ENCODE assay signal across 20 cellular contexts in the genomic region with DNA sequence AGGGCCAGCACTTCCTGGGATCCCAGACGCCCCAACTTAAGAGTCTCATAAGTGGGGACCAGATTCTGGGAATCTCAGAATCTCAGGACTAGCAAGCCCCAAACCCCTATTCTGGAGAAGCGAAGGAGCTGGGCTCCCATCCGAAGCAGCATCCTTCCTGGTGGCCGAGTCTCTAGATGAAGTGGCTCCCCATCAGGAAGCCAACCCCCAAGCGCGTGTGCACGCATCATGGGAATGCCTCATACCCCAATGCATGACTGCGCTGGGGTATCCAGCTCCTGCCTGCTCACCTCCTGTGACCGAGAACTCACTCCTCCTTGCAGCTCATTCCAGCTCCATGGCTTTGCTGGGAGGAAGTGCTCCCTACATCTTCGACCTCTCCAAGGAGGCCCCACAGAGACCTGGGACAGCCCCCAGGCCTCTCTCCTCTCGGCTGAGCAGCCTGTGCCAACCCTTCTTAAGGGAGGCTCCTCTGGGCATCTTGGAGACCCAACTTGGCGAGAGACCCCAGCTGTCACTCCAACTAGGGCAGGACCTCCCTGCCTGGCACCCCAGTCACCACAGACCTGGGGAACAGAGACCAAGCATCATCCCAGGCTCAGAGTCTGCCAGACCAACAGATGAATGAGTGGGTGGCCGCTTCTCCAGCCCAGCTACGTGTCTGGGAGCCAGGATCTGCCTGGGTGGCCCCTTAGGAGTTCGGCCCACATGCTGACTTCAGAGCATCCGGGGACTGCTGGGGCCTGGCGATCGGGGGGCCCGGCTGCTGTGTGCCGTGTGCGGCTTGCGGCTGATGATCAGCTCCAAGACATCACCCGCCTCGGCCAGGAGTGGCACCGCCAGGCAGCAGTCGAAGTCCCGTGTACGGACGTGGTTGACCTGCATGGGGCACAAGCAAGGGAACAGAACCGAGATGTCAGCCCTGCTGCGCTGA. TPM values are rescaled to one million over a fixed set of nuclear protein-coding genes. Genes with fewer than 3 reads are reported as not detected.
DNase-seq lines count a peak whose midpoint lies in the region; ATAC-seq, FAIRE-seq and TF ChIP-seq lines count a peak whose summit lies in the region.
"Had no signal": no experiment of that assay in that cellular context is flagged by ENCODE, and none has a peak within 500 bp of the region (broad histone marks: within the 10 kb centered on the region; RNA-seq: fewer than 3 reads in every experiment).

No MANE protein-coding gene starts in this region.

- no peaks in the 10 kb centered on the region for H3F3A ChIP-seq in MM.1S (ENCODE audit: insufficient read depth, low read length)

- intact Hi-C loops in Right ventricle myocardium superior (cut with DNase I), result no loop called here
- intact Hi-C loops in left ventricle myocardium superior (cut with micrococcal nuclease), result no loop called here
- intact Hi-C loops in kidney (cut with DNase I), result no loop called here
- intact Hi-C loops in posterior vena cava (cut with DNase I), result no loop called here
- intact Hi-C loops in aorta (cut with DNase I), result no loop called here

- no peak overlapping the region for H2AFZ ChIP-seq in MM.1S (ENCODE audit: low read length)

- no peaks in the 10 kb centered on the region for H3K36me3 ChIP-seq in kidney (ENCODE audit: control insufficient read depth in 1 of 2, insufficient read depth in 2 of 2, low read length in 2 of 2)
- H3K36me3 ChIP-seq in aorta (ENCODE audit: control insufficient read depth in 1 of 2, insufficient read depth in 2 of 2, low read length in 1 of 2), result no peaks in the 10 kb centered on the region
- H3K36me3 ChIP-seq in MM.1S (replicated peaks; ENCODE audit: insufficient read depth, low read length), result no peaks in the 10 kb centered on the region
- H3K36me3 ChIP-seq: HAP-1 had no signal

- peak; percentile 33 for DNase-seq in Right ventricle myocardium superior
- no peak for DNase-seq in left ventricle myocardium superior
- DNase-seq in kidney, result peak; percentile 59
- peak; percentile 50 for DNase-seq in posterior vena cava (ENCODE audit: low spot score)
- DNase-seq in aorta, result peak; percentile 41 to 70
- no peak for DNase-seq in DMS153 treated with DMSO at 0.1 percent for 48 hours (lab: John Stamatoyannopoulos, UW; ENCODE audit: unreplicated experiment)
- no peak for DNase-seq in NCI-H187 treated with DMSO at 0.1 percent for 48 hours (lab: John Stamatoyannopoulos, UW)
- no peak for DNase-seq in MM.1S
- DNase-seq: CD8-positive, alpha-beta T cell; COR-L47; DMS153; DND-41; GF-D8 had no signal

- TF ChIP-seq CTCF in kidney (IDR thresholded peaks at IDR 0.05; ENCODE audit: borderline replicate concordance, extremely low read depth, insufficient read depth), result no peak
- TF ChIP-seq CTCF in MM.1S (IDR thresholded peaks at IDR 0.05; ENCODE audit: low read length), result no peak

- H3K79me2 ChIP-seq in MM.1S (ENCODE audit: low read length), result no peaks in the 10 kb centered on the region

- H3K4me1 ChIP-seq in kidney (ENCODE audit: control insufficient read depth in 1 of 2, insufficient read depth in 1 of 2, low read depth in 1 of 2, low read length in 2 of 2) (peaks cover 0 to 3% of the 10 kb centered on the region in 2 donors), aorta (ENCODE audit: control insufficient read depth in 1 of 2, insufficient read depth in 2 of 2, low read length in 2 of 2) (peaks cover 0 to 4% of the 10 kb centered on the region in 2 donors), MM.1S (ENCODE audit: low read length) (no peaks in the 10 kb centered on the region)
- H3K4me1 ChIP-seq: HAP-1 had no signal

- H3K9me3 ChIP-seq in kidney (ENCODE audit: control insufficient read depth in 1 of 2, low read length in 2 of 2), result no peaks in the 10 kb centered on the region
- no peaks in the 10 kb centered on the region for H3K9me3 ChIP-seq in aorta (ENCODE audit: control insufficient read depth, low read length)
- no peaks in the 10 kb centered on the region for H3K9me3 ChIP-seq in MM.1S (replicated peaks; ENCODE audit: insufficient read depth, low read length)
- H3K9me3 ChIP-seq: HAP-1 had no signal

- H3K27ac ChIP-seq in kidney (ENCODE audit: low read depth in 2 of 2, low read length in 2 of 2), result no peak overlapping the region
- no peak overlapping the region for H3K27ac ChIP-seq in aorta (ENCODE audit: low read depth in 1 of 2, low read length in 2 of 2)
- H3K27ac ChIP-seq in MM.1S (ENCODE audit: low read length), result no peak overlapping the region
- H3K27ac ChIP-seq: 22Rv1, HL-60 had no signal

- 86 to 92% methylated on average over 29 to 31 of the region's 31 CpGs for WGBS in aorta, 2 donors

- no peaks in the 10 kb centered on the region for H3K27me3 ChIP-seq in aorta (ENCODE audit: control insufficient read depth in 1 of 2, insufficient read depth in 2 of 2, low read length in 1 of 2)
- no peaks in the 10 kb centered on the region for H3K27me3 ChIP-seq in MM.1S (replicated peaks; ENCODE audit: insufficient read depth, low read length)

- ATAC-seq in Right ventricle myocardium superior (ENCODE audit: poor library complexity), result no peak
- no peak for ATAC-seq in left ventricle myocardium superior
- no peak for ATAC-seq in aorta (ENCODE audit: low FRiP score)
- ATAC-seq: CD8-positive, alpha-beta T cell had no signal

- H3K9ac ChIP-seq in kidney (ENCODE audit: low read length in 2 of 2) (no peak overlapping the region), MM.1S (ENCODE audit: low read length) (no peak overlapping the region)

- FAIRE-seq in kidney (lab: Jason Lieb, UNC), result no peak
- FAIRE-seq: D721Med, GM19239, H1 had no signal

- H4K20me1 ChIP-seq in MM.1S (ENCODE audit: insufficient read depth, low read length), result no peaks in the 10 kb centered on the region

- H3K4me3 ChIP-seq in kidney (ENCODE audit: low read length in 2 of 2) (no peak overlapping the region), aorta (ENCODE audit: low read length in 2 of 2) (no peak overlapping the region), MM.1S (ENCODE audit: low read length) (no peak overlapping the region)
- H3K4me3 ChIP-seq: HAP-1 had no signal

- H3K9me2 ChIP-seq in MM.1S (replicated peaks; ENCODE audit: insufficient read depth, low read length), result no peaks in the 10 kb centered on the region

- H3K4me2 ChIP-seq in MM.1S (ENCODE audit: low read depth, low read length), result no peak overlapping the region

RNA-seq across cellular contexts. Expression of gene GRIP2, which starts 46.9 kb away (rescaled TPM):
- total RNA-seq in Right ventricle myocardium superior (40.1 TPM), left ventricle myocardium superior (37.0 TPM), kidney (3.0 TPM), posterior vena cava (1 to 10 TPM; 3.7 to 3.9 TPM), aorta (1 to 10 TPM; 3.1 to 8.6 TPM)
- polyA plus RNA-seq in kidney (ENCODE audit: insufficient read depth, low read depth, low replicate concordance) (3.2 TPM), aorta (under 1 TPM; 0.50 to 0.61 TPM)
- total RNA-seq: CD8-positive, alpha-beta T cell had no signal
- polyA plus RNA-seq: CD14-positive monocyte had no signal

Comparison
In these comparisons a context has a peak if more than half of its experiments do, and no peak if none do; other contexts are left out.
1. DNase-seq: peak in Right ventricle myocardium superior (single experiment), kidney (single experiment), posterior vena cava (single experiment) and aorta (2 of 2); none in left ventricle myocardium superior (single experiment), DMS153 treated with DMSO at 0.1 percent for 48 hours (single experiment), NCI-H187 treated with DMSO at 0.1 percent for 48 hours (single experiment) and MM.1S (single experiment).